26 cellular contexts compared by ENCODE assay signal in the genomic region with DNA sequence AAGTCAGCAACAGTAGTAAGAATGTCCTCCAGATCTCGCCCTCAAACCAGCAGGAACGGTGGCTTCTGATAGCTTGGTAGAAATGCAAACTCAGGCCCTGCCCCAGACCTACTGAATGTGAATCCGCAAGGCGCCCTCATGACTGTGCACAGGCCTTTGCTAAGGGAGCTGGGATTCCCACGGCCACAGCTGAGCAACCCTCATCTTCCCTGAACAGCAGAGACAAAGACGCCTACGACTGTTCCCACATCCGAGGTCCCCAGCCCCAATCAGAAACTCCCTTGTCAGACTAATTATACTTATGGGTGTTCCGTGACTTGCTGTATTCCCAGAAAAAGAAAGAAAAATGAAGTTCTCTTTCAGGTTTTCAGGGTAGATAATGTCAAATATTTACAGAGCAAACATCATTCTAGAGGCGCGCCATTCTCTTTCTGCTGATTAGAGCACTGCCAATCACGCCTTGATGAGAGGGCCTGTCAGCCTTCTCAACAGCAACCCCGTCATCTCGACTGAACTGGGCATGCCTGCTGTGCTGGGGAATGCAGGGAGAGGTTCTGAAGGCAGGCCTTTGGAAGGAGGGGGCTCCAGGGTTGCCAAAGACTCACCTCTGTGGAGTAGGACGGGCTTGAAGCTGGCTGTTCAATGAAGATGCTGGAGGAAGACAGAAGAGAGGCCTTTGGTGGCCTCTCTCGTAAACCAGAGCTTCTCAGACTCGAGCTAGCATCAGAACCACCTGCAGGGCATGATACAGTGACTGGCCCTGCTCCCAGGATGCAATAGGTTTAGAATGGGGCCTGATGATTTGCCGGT.
DNase-seq lines count a peak whose midpoint lies in the region; ATAC-seq, FAIRE-seq and TF ChIP-seq lines count a peak whose summit lies in the region.
"Had no signal": no experiment of that assay in that cellular context is flagged by ENCODE, and none has a peak within 500 bp of the region (broad histone marks: within the 10 kb centered on the region; RNA-seq: fewer than 3 reads in every experiment).

No MANE protein-coding gene starts in this region.

- H4K20me1 ChIP-seq in K562 (replicated peaks; ENCODE audit: control insufficient read depth, insufficient read depth, low read length) (no peaks in the 10 kb centered on the region), neural progenitor cell (ENCODE audit: low read depth) (no peaks in the 10 kb centered on the region)

- H3K36me3 ChIP-seq in K562 (ENCODE audit: control insufficient read depth, insufficient read depth, low read length): no peaks in the 10 kb centered on the region
- no peaks in the 10 kb centered on the region for H3K36me3 ChIP-seq in neural progenitor cell
- H3K36me3 ChIP-seq in esophagus muscularis mucosa: no peaks in the 10 kb centered on the region
- H3K36me3 ChIP-seq: cardiac muscle cell, pancreas had no signal

- POLR2A ChIA-PET in K562 (lab: Yijun Ruan, JAX): interaction anchor here (0.6 to 1.1 kb wide), 5 partner anchors 9 to 1303 kb away, joined by 3 to 4 read pairs (median 3); no protein-coding TSS in a partner anchor

- no peak overlapping the region for H3K9ac ChIP-seq in K562 (ENCODE audit: insufficient read depth in 1 of 2, low read depth in 2 of 2, low read length in 2 of 2)
- no peak overlapping the region for H3K9ac ChIP-seq in neural progenitor cell

- no peaks in the 10 kb centered on the region for H3K9me3 ChIP-seq in K562 (replicated peaks; ENCODE audit: control insufficient read depth, insufficient read depth, low read depth, low read length)
- no peaks in the 10 kb centered on the region for H3K9me3 ChIP-seq in neural progenitor cell (ENCODE audit: low read depth)
- H3K9me3 ChIP-seq in esophagus muscularis mucosa: peaks cover 0 to 3% (median 0%) of the 10 kb centered on the region in 4 donors
- H3K9me3 ChIP-seq: pancreas, testis had no signal

- intact Hi-C loops in K562 (cut with micrococcal nuclease) (no loop called here), esophagus muscularis mucosa (cut with DNase I) (no loop called here)

- TF ChIP-seq POLR2A in K562 (conservative IDR thresholded peaks at IDR 0.05) (no peak), esophagus muscularis mucosa (IDR thresholded peaks at IDR 0.05; ENCODE audit: low read depth) (no peak)

- no peak for FAIRE-seq in K562 (lab: Jason Lieb, UNC)
- FAIRE-seq: GM12878, keratinocyte, pancreas had no signal

- H3K4me1 Mint-ChIP-seq in neural progenitor cell: peaks cover 17% of the 10 kb centered on the region
- H3K4me1 Mint-ChIP-seq: stimulated activated effector memory CD8-positive, alpha-beta T cell treated with anti-CD3 and anti-CD28 coated beads, Interleukin-12 subunit alpha, Interleukin-12 subunit beta, amount 100 ng/mL, for 72 hours had no signal

- H3K9me3 Mint-ChIP-seq in neural progenitor cell: no peaks in the 10 kb centered on the region
- H3K9me3 Mint-ChIP-seq: stimulated activated effector memory CD8-positive, alpha-beta T cell treated with anti-CD3 and anti-CD28 coated beads, Interleukin-12 subunit alpha, Interleukin-12 subunit beta, amount 100 ng/mL, for 72 hours had no signal

- ATAC-seq in K562: peak; percentile 42; the same call in 2 of the 3 replicates
- ATAC-seq: GM12878; pancreas; Right ventricle myocardium inferior; sciatic nerve; stimulated activated effector memory CD8-positive, alpha-beta T cell treated with anti-CD3 and anti-CD28 coated beads, Interleukin-12 subunit alpha, Interleukin-12 subunit beta, amount 100 ng/mL, for 72 hours had no signal

- H3K27ac Mint-ChIP-seq in neural progenitor cell: no peak overlapping the region
- H3K27ac Mint-ChIP-seq: stimulated activated effector memory CD8-positive, alpha-beta T cell treated with anti-CD3 and anti-CD28 coated beads, Interleukin-12 subunit alpha, Interleukin-12 subunit beta, amount 100 ng/mL, for 72 hours had no signal

- TF ChIP-seq RAD21 in K562 (CRISPR knock-in tag; conservative IDR thresholded peaks at IDR 0.05 in 1 of 2, IDR thresholded peaks at IDR 0.05 in 1 of 2): no peak

- DNase-seq in AG20443 (ENCODE audit: low spot score) (peak; percentile 39), NCI-H146 (lab: John Stamatoyannopoulos, UW) (peak; percentile 83), K562 (ENCODE audit: extremely low read depth in 1 of 4, low spot score in 3 of 4) (peak in 1 of 4 experiments; percentile 36), neural progenitor cell (ENCODE audit: low spot score) (peak; percentile 3), T1000 (lab: John Stamatoyannopoulos, UW) (no peak), NCI-H2107 (lab: John Stamatoyannopoulos, UW) (no peak), esophagus muscularis mucosa (ENCODE audit: extremely low spot score) (no peak), NCI-H510A (lab: John Stamatoyannopoulos, UW) (no peak)
- DNase-seq: activated CD4-positive, alpha-beta T cell treated with anti-CD3 and anti-CD28 coated beads, Interleukin-2, amount 50 U/mL, for 4 hours; activated gamma-delta T cell; activated T-cell treated with anti-CD3 and anti-CD28 coated beads for 4 hours; CD4-positive, CD25-positive, alpha-beta regulatory T cell; dorsolateral prefrontal cortex; GOT3; mammary epithelial cell; NCI-H1048; NCI-H2081 treated with DMSO at 0.1 percent for 48 hours; NCI-H524; pancreas; testis had no signal

- H3K4me3 Mint-ChIP-seq in neural progenitor cell: no peak overlapping the region
- H3K4me3 Mint-ChIP-seq: CD4-positive, CD25-positive, alpha-beta regulatory T cell; stimulated activated effector memory CD8-positive, alpha-beta T cell treated with anti-CD3 and anti-CD28 coated beads, Interleukin-12 subunit alpha, Interleukin-12 subunit beta, amount 100 ng/mL, for 72 hours had no signal

- no peaks in the 10 kb centered on the region for H3K79me2 ChIP-seq in K562 (ENCODE audit: control insufficient read depth, insufficient read depth, low read length)
- no peaks in the 10 kb centered on the region for H3K79me2 ChIP-seq in neural progenitor cell (ENCODE audit: low read depth)

- no TSS peak for BruUV-seq in K562 (replicated peaks; lab: Mats Ljungman, UMichigan)

- H2AFZ ChIP-seq in K562 (ENCODE audit: low read depth, low read length): no peak overlapping the region; the same call in 1 of the 2 replicates
- peak overlapping the region; percentile 54 for H2AFZ ChIP-seq in neural progenitor cell (replicated peaks)

- in situ Hi-C loops in K562 (cut with MboI): no loop called here

- H3K27me3 Mint-ChIP-seq in neural progenitor cell (ENCODE audit: insufficient read depth, low read depth): peaks cover 5% of the 10 kb centered on the region
- H3K27me3 Mint-ChIP-seq: CD4-positive, CD25-positive, alpha-beta regulatory T cell had no signal

- no peaks in the 10 kb centered on the region for H3K9me1 ChIP-seq in K562 (ENCODE audit: control insufficient read depth, insufficient read depth, low read length)

- WGBS in K562 (ENCODE audit: insufficient coverage, low coverage, missing lambda C conversion rate): 7% methylated on average over 18 of the region's 18 CpGs
- WGBS in esophagus muscularis mucosa: 94% methylated on average over 18 of the region's 18 CpGs

- no peaks in the 10 kb centered on the region for H3K36me3 Mint-ChIP-seq in neural progenitor cell
- H3K36me3 Mint-ChIP-seq: CD4-positive, CD25-positive, alpha-beta regulatory T cell; stimulated activated effector memory CD8-positive, alpha-beta T cell treated with anti-CD3 and anti-CD28 coated beads, Interleukin-12 subunit alpha, Interleukin-12 subunit beta, amount 100 ng/mL, for 72 hours had no signal

- H3K27me3 ChIP-seq in K562 (ENCODE audit: control insufficient read depth in 2 of 2, insufficient read depth in 2 of 2, low read length in 2 of 2): peaks cover 0 to 5% of the 10 kb centered on the region in 2 experiments; a peak in 3 of 5 replicates
- H3K27me3 ChIP-seq in neural progenitor cell: no peaks in the 10 kb centered on the region
- peaks cover 0 to 3% (median 0%) of the 10 kb centered on the region in 4 donors for H3K27me3 ChIP-seq in esophagus muscularis mucosa
- H3K27me3 ChIP-seq: cardiac muscle cell, pancreas, testis had no signal

- H3K4me3 ChIP-seq in K562: no peak overlapping the region
- H3K4me3 ChIP-seq in neural progenitor cell: no peak overlapping the region
- no peak overlapping the region for H3K4me3 ChIP-seq in esophagus muscularis mucosa
- H3K4me3 ChIP-seq: cardiac muscle cell, dorsolateral prefrontal cortex, GM12878, pancreas, testis had no signal

- H3F3A ChIP-seq in neural progenitor cell (ENCODE audit: low read depth): no peaks in the 10 kb centered on the region

- TF ChIP-seq EP300 in K562 (IDR thresholded peaks at IDR 0.05; ENCODE audit: low read length) (no peak), esophagus muscularis mucosa (IDR thresholded peaks at IDR 0.05) (no peak)

- H3K27ac ChIP-seq in K562 (ENCODE audit: extremely low read depth, low read depth, low read length) (no peak overlapping the region), neural progenitor cell (no peak overlapping the region), esophagus muscularis mucosa (replicated peaks in 1 of 4) (no peak overlapping the region)
- H3K27ac ChIP-seq: cardiac muscle cell, dorsolateral prefrontal cortex, pancreas, testis had no signal

- no peak overlapping the region; the same call in 1 of the 2 replicates for H3K4me2 ChIP-seq in K562 (ENCODE audit: insufficient read depth, low read length)
- no peak overlapping the region for H3K4me2 ChIP-seq in neural progenitor cell

- CTCF ChIA-PET in K562 (lab: Yijun Ruan, JAX; ENCODE audit: low intra/inter-chr PET ratio): no interaction called here

- H3K4me1 ChIP-seq in K562 (replicated peaks in 1 of 2; ENCODE audit: control insufficient read depth in 2 of 2, insufficient read depth in 2 of 2, low read length in 2 of 2): peaks cover 0 to 3% of the 10 kb centered on the region in 2 experiments; a peak in 3 of 5 replicates
- H3K4me1 ChIP-seq in neural progenitor cell: no peaks in the 10 kb centered on the region
- H3K4me1 ChIP-seq in esophagus muscularis mucosa: no peaks in the 10 kb centered on the region
- H3K4me1 ChIP-seq: pancreas, testis had no signal

- no peak for TF ChIP-seq CTCF in K562 (IDR thresholded peaks at IDR 0.05 in 2 of 3, conservative IDR thresholded peaks at IDR 0.05 in 1 of 3; ENCODE audit: insufficient read depth in 2 of 3, low read depth in 1 of 3, low read length in 3 of 3)
- TF ChIP-seq CTCF in neural progenitor cell (IDR thresholded peaks at IDR 0.05): no peak
- no peak for TF ChIP-seq CTCF in esophagus muscularis mucosa (IDR thresholded peaks at IDR 0.05)

TF ChIP-seq in K562, 482 proteins besides CTCF, POLR2A, EP300 and RAD21 (continues in another document):
- TF ChIP-seq KLF10 (CRISPR knock-in tag; IDR thresholded peaks at IDR 0.05): no peak
- TF ChIP-seq ASH1L (IDR thresholded peaks at IDR 0.05; ENCODE audit: borderline replicate concordance, low read depth, partially characterized antibody): no peak
- no peak for TF ChIP-seq RCOR1 (IDR thresholded peaks at IDR 0.05; ENCODE audit: borderline replicate concordance in 1 of 2, low read depth in 2 of 2, low read length in 2 of 2)
- no peak for TF ChIP-seq STAG1 (CRISPR knock-in tag; IDR thresholded peaks at IDR 0.05; ENCODE audit: borderline replicate concordance)
- TF ChIP-seq, protein P1, sequence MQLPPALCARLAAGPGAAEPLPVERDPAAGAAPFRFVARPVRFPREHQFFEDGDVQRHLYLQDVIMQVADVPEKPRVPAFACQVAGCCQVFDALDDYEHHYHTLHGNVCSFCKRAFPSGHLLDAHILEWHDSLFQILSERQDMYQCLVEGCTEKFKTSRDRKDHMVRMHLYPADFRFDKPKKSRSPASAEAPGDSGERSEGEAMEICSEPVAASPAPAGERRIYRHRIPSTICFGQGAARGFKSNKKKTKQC (CRISPR knock-in tag; IDR thresholded peaks at IDR 0.05): no peak

Comparison
In these comparisons a context has a peak if more than half of its experiments do, and no peak if none do; other contexts are left out.
1. DNase-seq: peak in AG20443 (single experiment), NCI-H146 (single experiment) and neural progenitor cell (single experiment); none in T1000 (single experiment), NCI-H2107 (single experiment), esophagus muscularis mucosa (single experiment) and NCI-H510A (single experiment).